18 cellular contexts compared by ENCODE assay signal in genomic region chr4:93617596-93617995, GRCh38.
DNase-seq lines count a peak whose midpoint lies in the region; ATAC-seq and TF ChIP-seq lines count a peak whose summit lies in the region.
"Had no signal": no experiment of that assay in that cellular context is flagged by ENCODE, and none has a peak within 500 bp of the region (broad histone marks: within the 10 kb centered on the region; RNA-seq: fewer than 3 reads in every experiment).

No MANE protein-coding gene starts in this region.

- no peaks in the 10 kb centered on the region for H3K4me1 Mint-ChIP-seq in endothelial cell (ENCODE audit: unreplicated experiment)
- peaks cover 4% of the 10 kb centered on the region; the same call in 1 of the 2 replicates for H3K4me1 Mint-ChIP-seq in WTC11
- H3K4me1 Mint-ChIP-seq: IgD-negative memory B cell had no signal

- H3K36me3 Mint-ChIP-seq in endothelial cell (ENCODE audit: low read depth, unreplicated experiment) (no peaks in the 10 kb centered on the region), WTC11 (peaks cover 2% of the 10 kb centered on the region; the same call in 1 of the 2 replicates)
- H3K36me3 Mint-ChIP-seq: IgD-negative memory B cell had no signal

- no CpG with 5 or more reads among the region's 5 CpGs for WGBS in mesendoderm (ENCODE audit: extremely low coverage, insufficient coverage, low lambda C conversion rate)

- no peak overlapping the region for H3K4me3 ChIP-seq in mesendoderm (ENCODE audit: low read length)
- H3K4me3 ChIP-seq: GM23248 had no signal

- no peak overlapping the region for H3K9ac ChIP-seq in mesendoderm (ENCODE audit: low read length)
- H3K9ac ChIP-seq: GM23248 had no signal

- H3K18ac ChIP-seq in mesendoderm (ENCODE audit: low read length), result no peak overlapping the region

- H3K4me3 Mint-ChIP-seq in endothelial cell (ENCODE audit: unreplicated experiment) (no peak overlapping the region), WTC11 (no peak overlapping the region)
- H3K4me3 Mint-ChIP-seq: IgD-negative memory B cell had no signal

- no peak overlapping the region for H3K4ac ChIP-seq in mesendoderm (ENCODE audit: low read depth, low read length)

- no peaks in the 10 kb centered on the region for H3K9me3 Mint-ChIP-seq in endothelial cell (ENCODE audit: unreplicated experiment)
- no peaks in the 10 kb centered on the region for H3K9me3 Mint-ChIP-seq in WTC11

- H3K27me3 ChIP-seq in mesendoderm (ENCODE audit: insufficient read depth, low read length, poor library complexity), result no peaks in the 10 kb centered on the region

- no peak overlapping the region for H4K5ac ChIP-seq in mesendoderm (ENCODE audit: low read length)

- no peak overlapping the region for H3K56ac ChIP-seq in mesendoderm (ENCODE audit: low read length)

- CTCF ChIA-PET in WTC11 (lab: Charles Lee), result no interaction called here

- no peaks in the 10 kb centered on the region for H3K27me3 Mint-ChIP-seq in endothelial cell (ENCODE audit: unreplicated experiment)
- H3K27me3 Mint-ChIP-seq in WTC11 (ENCODE audit: low read depth), result no peaks in the 10 kb centered on the region
- H3K27me3 Mint-ChIP-seq: IgD-negative memory B cell had no signal

- DNase-seq in DMS 273 (lab: John Stamatoyannopoulos, UW; ENCODE audit: unreplicated experiment) (peak; percentile 13), DMS 273 treated with DMSO at 0.1 percent for 48 hours (lab: John Stamatoyannopoulos, UW) (no peak), HT1080 (ENCODE audit: low read depth) (peak; percentile 35), astrocyte of the hippocampus (ENCODE audit: low read depth, low spot score) (peak; percentile 11), mesendoderm (peak; percentile 67), endothelial cell (ENCODE audit: low spot score) (no peak), DMS79 treated with DMSO at 0.1 percent for 48 hours (lab: John Stamatoyannopoulos, UW) (no peak), WTC11 (ENCODE audit: low spot score) (no peak)
- DNase-seq: Caco-2, DND-41, GF-D8, GM23248, NCI-H1436, NCI-H510A had no signal

- no peak overlapping the region for H4K8ac ChIP-seq in mesendoderm (ENCODE audit: low read depth, low read length)

- H3K23ac ChIP-seq in mesendoderm (ENCODE audit: low read length), result no peak overlapping the region

- H2AK5ac ChIP-seq in mesendoderm (ENCODE audit: low read length), result no peak overlapping the region

- H2BK120ac ChIP-seq in mesendoderm (ENCODE audit: low read depth, low read length), result no peak overlapping the region

- no peaks in the 10 kb centered on the region for H3K79me2 ChIP-seq in mesendoderm (ENCODE audit: control insufficient read depth, insufficient read depth, low read length)

- H3K36me3 ChIP-seq in mesendoderm (ENCODE audit: control insufficient read depth, insufficient read depth, low read length), result no peaks in the 10 kb centered on the region

- no peak overlapping the region for H3K27ac ChIP-seq in mesendoderm (ENCODE audit: low read depth, low read length)
- H3K27ac ChIP-seq: 22Rv1, C4-2B, GM23248, RWPE1 had no signal

- ATAC-seq in WTC11, result no peak

- POLR2A ChIA-PET in WTC11 (lab: Charles Lee), result no interaction called here

- H3K4me2 ChIP-seq in mesendoderm (ENCODE audit: low read length), result no peak overlapping the region

- H2BK15ac ChIP-seq in mesendoderm (replicated peaks; ENCODE audit: low read depth), result no peak overlapping the region

- H3K27ac Mint-ChIP-seq in endothelial cell (ENCODE audit: unreplicated experiment) (no peak overlapping the region), WTC11 (no peak overlapping the region)
- H3K27ac Mint-ChIP-seq: IgD-negative memory B cell had no signal

- H3K79me1 ChIP-seq in mesendoderm (ENCODE audit: low read length), result no peaks in the 10 kb centered on the region

- TF ChIP-seq CTCF in endothelial cell (IDR thresholded peaks at IDR 0.05; ENCODE audit: unreplicated experiment) (no peak), WTC11 (IDR thresholded peaks at IDR 0.05) (no peak)

- no peak overlapping the region for H2BK5ac ChIP-seq in mesendoderm (ENCODE audit: low read length)

- no peaks in the 10 kb centered on the region for H3K4me1 ChIP-seq in mesendoderm (ENCODE audit: control insufficient read depth, low read depth, low read length)
- H3K4me1 ChIP-seq: Caco-2 had no signal

TF ChIP-seq in WTC11, 78 proteins besides CTCF, POLR2A, EP300 and RAD21:
- TF ChIP-seq AFF4 (CRISPR knock-in tag; IDR thresholded peaks at IDR 0.05; ENCODE audit: borderline replicate concordance) (no peak), ZNF219 (CRISPR knock-in tag; IDR thresholded peaks at IDR 0.05; ENCODE audit: borderline replicate concordance) (no peak), ERG (CRISPR knock-in tag; IDR thresholded peaks at IDR 0.05) (no peak), ZNF138 (CRISPR knock-in tag; conservative IDR thresholded peaks at IDR 0.05) (no peak), ZSCAN18 (CRISPR knock-in tag; IDR thresholded peaks at IDR 0.05) (no peak), E2F1 (CRISPR knock-in tag; IDR thresholded peaks at IDR 0.05) (no peak), MXD4 (CRISPR knock-in tag; IDR thresholded peaks at IDR 0.05; ENCODE audit: borderline replicate concordance) (no peak), MYBL2 (CRISPR knock-in tag; IDR thresholded peaks at IDR 0.05) (no peak)

Comparison
In these comparisons a context has a peak if more than half of its experiments do, and no peak if none do; other contexts are left out.
1. DNase-seq: peak in DMS 273 (single experiment), HT1080 (single experiment), astrocyte of the hippocampus (single experiment) and mesendoderm (single experiment); none in DMS 273 treated with DMSO at 0.1 percent for 48 hours (single experiment), endothelial cell (single experiment), DMS79 treated with DMSO at 0.1 percent for 48 hours (single experiment) and WTC11 (single experiment).